ENCODE assay signal across 8 cellular contexts in genomic region chr5:115262405-115263247, GRCh38. TPM values are rescaled to one million over a fixed set of nuclear protein-coding genes. Genes with fewer than 3 reads are reported as not detected.
DNase-seq lines count a peak whose midpoint lies in the region; ATAC-seq and TF ChIP-seq lines count a peak whose summit lies in the region.

PGGT1B (minus strand) TSS chr5:115262877; CDS start chr5:115262851, 26 bp downstream.

- H3K79me1 ChIP-seq in trophoblast cell (ENCODE audit: low read length), result peaks cover 7% of the 10 kb centered on the region

- H3K27ac ChIP-seq in cardiac muscle cell (peak within 1 kb of the TSS; percentile 95), trophoblast cell (ENCODE audit: low read depth, low read length) (peak within 1 kb of the TSS; percentile 46), tibial nerve (peak within 1 kb of the TSS; percentile 6 to 83 (median 80))

- peaks cover 47% of the 10 kb centered on the region for H3K4me1 Mint-ChIP-seq in activated naive CD8-positive, alpha-beta T cell treated with anti-CD3 and anti-CD28 coated beads, Interleukin-2, amount 50 U/mL, for 24 hours

- DNase-seq in HFF-Myc (ENCODE audit: extremely low read depth, low read depth) (peak; percentile 41), NB4 (ENCODE audit: low read depth) (peak; percentile 93), T follicular helper cell (ENCODE audit: low read depth) (peak; percentile 41), cardiac muscle cell (ENCODE audit: low read depth in 1 of 2, low spot score in 1 of 2) (peak; percentile 71 to 77), trophoblast cell (peak; percentile 40 to 69), tibial nerve (ENCODE audit: low spot score in 2 of 2) (peak; percentile 19 to 53)
- peak; percentile 78 for DNase-seq in activated naive CD8-positive, alpha-beta T cell treated with anti-CD3 and anti-CD28 coated beads, Interleukin-2, amount 50 U/mL, for 24 hours

- H3K9ac ChIP-seq in trophoblast cell (ENCODE audit: low read length), result peak within 1 kb of the TSS; percentile 81

- H3K9me3 ChIP-seq in cardiac muscle cell (ENCODE audit: low read depth) (no peaks in the 10 kb centered on the region), trophoblast cell (ENCODE audit: insufficient read depth, low read depth, low read length) (no peaks in the 10 kb centered on the region), tibial nerve (no peaks in the 10 kb centered on the region)

- H3K4me3 ChIP-seq in HFF-Myc (replicated peaks; ENCODE audit: low read depth, low read length) (peak within 1 kb of the TSS; percentile 90), NB4 (ENCODE audit: low read depth, low read length) (peak within 1 kb of the TSS; percentile 81), cardiac muscle cell (peak within 1 kb of the TSS; percentile 93), trophoblast cell (ENCODE audit: low read depth, low read length) (peak within 1 kb of the TSS; percentile 90), tibial nerve (peak within 1 kb of the TSS; percentile 52 to 89 (median 76))

- peaks cover 4% of the 10 kb centered on the region for H3K36me3 ChIP-seq in cardiac muscle cell
- H3K36me3 ChIP-seq in trophoblast cell (ENCODE audit: control insufficient read depth in 1 of 2, insufficient read depth in 2 of 2, low read length in 2 of 2), result no peaks in the 10 kb centered on the region
- peaks cover 0 to 17% (median 0%) of the 10 kb centered on the region in 3 donors for H3K36me3 ChIP-seq in tibial nerve

- no peak within 1 kb of the TSS for H2AK5ac ChIP-seq in trophoblast cell (ENCODE audit: low read length)

- H3K27ac Mint-ChIP-seq in activated naive CD8-positive, alpha-beta T cell treated with anti-CD3 and anti-CD28 coated beads, Interleukin-2, amount 50 U/mL, for 24 hours, result peak within 1 kb of the TSS; percentile 94

- no peaks in the 10 kb centered on the region for H3K27me3 ChIP-seq in cardiac muscle cell
- H3K27me3 ChIP-seq in trophoblast cell (ENCODE audit: insufficient read depth, low read length), result no peaks in the 10 kb centered on the region
- no peaks in the 10 kb centered on the region for H3K27me3 ChIP-seq in tibial nerve

- peak within 1 kb of the TSS; percentile 71 for H3K4me2 ChIP-seq in trophoblast cell (ENCODE audit: low read length)

- peaks cover 5% of the 10 kb centered on the region for H3K79me2 ChIP-seq in trophoblast cell (ENCODE audit: control insufficient read depth, insufficient read depth, low read length, poor library complexity)

- H3K9me3 Mint-ChIP-seq in activated naive CD8-positive, alpha-beta T cell treated with anti-CD3 and anti-CD28 coated beads, Interleukin-2, amount 50 U/mL, for 24 hours, result no peaks in the 10 kb centered on the region

- peak within 1 kb of the TSS; percentile 99 for H3K4me3 Mint-ChIP-seq in activated naive CD8-positive, alpha-beta T cell treated with anti-CD3 and anti-CD28 coated beads, Interleukin-2, amount 50 U/mL, for 24 hours

- WGBS in trophoblast cell (ENCODE audit: extremely low coverage, insufficient coverage, insufficient read length), result no CpG with 5 or more reads among the region's 53 CpGs
- 3 to 4% methylated on average over 43 to 52 of the region's 53 CpGs for WGBS in tibial nerve, 2 donors

- no peak for TF ChIP-seq CTCF in HFF-Myc (IDR thresholded peaks at IDR 0.05; ENCODE audit: low read depth, low read length, missing control alignments)
- TF ChIP-seq CTCF in NB4 (IDR thresholded peaks at IDR 0.05; ENCODE audit: low read depth, low read length), result no peak
- TF ChIP-seq CTCF in cardiac muscle cell (IDR thresholded peaks at IDR 0.05; ENCODE audit: low read depth, low read length), result no peak
- TF ChIP-seq CTCF in tibial nerve (IDR thresholded peaks at IDR 0.05), result no peak

- H4K8ac ChIP-seq in trophoblast cell (ENCODE audit: low read depth, low read length), result peak within 1 kb of the TSS; percentile 100

- H2AFZ ChIP-seq in trophoblast cell (ENCODE audit: insufficient read depth, low read length, poor library complexity), result peak within 1 kb of the TSS; percentile 99

- H3K14ac ChIP-seq in trophoblast cell (ENCODE audit: low read length), result peak within 1 kb of the TSS; percentile 96

- TF ChIP-seq EP300 in tibial nerve (IDR thresholded peaks at IDR 0.05), result peak in 1 of 2 donors; percentile 68

- H3K23ac ChIP-seq in trophoblast cell (ENCODE audit: low read length), result no peak within 1 kb of the TSS

- H3K36me3 Mint-ChIP-seq in activated naive CD8-positive, alpha-beta T cell treated with anti-CD3 and anti-CD28 coated beads, Interleukin-2, amount 50 U/mL, for 24 hours (ENCODE audit: low read depth), result peaks cover 4% of the 10 kb centered on the region

- H3K4ac ChIP-seq in trophoblast cell (ENCODE audit: low read depth, low read length), result peak within 1 kb of the TSS; percentile 84

- H2BK120ac ChIP-seq in trophoblast cell (ENCODE audit: insufficient read depth, low read length, poor library complexity), result peak within 1 kb of the TSS; percentile 74

- peak within 1 kb of the TSS; percentile 87 for H4K91ac ChIP-seq in trophoblast cell (ENCODE audit: low read depth, low read length)

- no peaks in the 10 kb centered on the region for H3K27me3 Mint-ChIP-seq in activated naive CD8-positive, alpha-beta T cell treated with anti-CD3 and anti-CD28 coated beads, Interleukin-2, amount 50 U/mL, for 24 hours

- H4K12ac ChIP-seq in trophoblast cell (ENCODE audit: low read depth, low read length), result peak within 1 kb of the TSS; percentile 98

- H2BK12ac ChIP-seq in trophoblast cell (ENCODE audit: low read length), result peak within 1 kb of the TSS; percentile 45

- H3K4me1 ChIP-seq in cardiac muscle cell (ENCODE audit: low read depth), result peaks cover 10% of the 10 kb centered on the region
- H3K4me1 ChIP-seq in trophoblast cell (ENCODE audit: control insufficient read depth in 1 of 2, insufficient read depth in 2 of 2, low read length in 2 of 2), result peaks cover 0 to 4% of the 10 kb centered on the region in 2 experiments
- H3K4me1 ChIP-seq in tibial nerve, result peaks cover 4 to 41% (median 15%) of the 10 kb centered on the region in 4 donors

- no peak within 1 kb of the TSS for H2BK5ac ChIP-seq in trophoblast cell (ENCODE audit: low read depth, low read length, poor library complexity)

- peak within 1 kb of the TSS; percentile 90 for H3K18ac ChIP-seq in trophoblast cell (ENCODE audit: low read length)

- peak; percentile 94 for ATAC-seq in activated naive CD8-positive, alpha-beta T cell treated with anti-CD3 and anti-CD28 coated beads, Interleukin-2, amount 50 U/mL, for 24 hours

- TF ChIP-seq POLR2A in GM10847 (IDR thresholded peaks at IDR 0.05; ENCODE audit: extremely low read depth, insufficient read length) (peak; percentile 71), NB4 (IDR thresholded peaks at IDR 0.05; ENCODE audit: extremely low read depth, insufficient read length) (peak; percentile 67), tibial nerve (IDR thresholded peaks at IDR 0.05) (peak in 1 of 2 donors; percentile 29)

RNA-seq across cellular contexts. Expression of gene PGGT1B, which starts in this region (rescaled TPM):
- total RNA-seq in cardiac muscle cell (8.8 and 12.8 TPM in 2 replicates), tibial nerve (10 to 100 TPM in 3 of 4 donors, 1 to 10 TPM in 1; 5.5 to 13.2 (median 10.4) TPM)
- 6.0 and 6.9 TPM in 2 replicates for polyA plus RNA-seq in cardiac muscle cell
- 5.8 and 5.9 TPM in 2 replicates for polyA plus RNA-seq in trophoblast cell (2013)

Comparison
In these comparisons a context has a peak if more than half of its experiments do, and no peak if none do; other contexts are left out.
1. Peak in every context shown above with its lines: DNase-seq, ATAC-seq, H3K4me3 ChIP-seq and H3K27ac ChIP-seq.
2. DNase-seq: peak in every context shown above with its lines; median percentile 93 in NB4; 78 in activated naive CD8-positive, alpha-beta T cell treated with anti-CD3 and anti-CD28 coated beads, Interleukin-2, amount 50 U/mL, for 24 hours; 74 in cardiac muscle cell; 54 in trophoblast cell; 41 in HFF-Myc; 41 in T follicular helper cell; 36 in tibial nerve.